Comparison of ENCODE assay signal across 20 cellular contexts in genomic region chrX:152754871-152755270, GRCh38. TPM values are rescaled to one million over a fixed set of nuclear protein-coding genes. Genes with fewer than 3 reads are reported as not detected.
"Had no signal": no experiment of that assay in that cellular context is flagged by ENCODE, and none has a peak within 500 bp of the region (broad histone marks: within the 10 kb centered on the region; RNA-seq: fewer than 3 reads in every experiment).

No MANE protein-coding gene starts in this region.

RNA-seq across cellular contexts. Expression of gene MAGEA2, which starts 1.2 kb away (rescaled TPM):
- total RNA-seq: dermis microvascular lymphatic vessel endothelial cell; esophagus mucosa; esophagus squamous epithelium; gastrocnemius medialis; glomerular endothelial cell; heart right ventricle; kidney epithelial cell; left cardiac atrium; left lung; left ventricle myocardium superior; lower leg skin; lower lobe of right lung; lung microvascular endothelial cell; mesenteric fat pad; mesothelial cell of epicardium; mucosa of descending colon; myocyte; naive thymus-derived CD8-positive, alpha-beta T cell had no signal
- polyA plus RNA-seq: heart right ventricle; keratinocyte; naive thymus-derived CD8-positive, alpha-beta T cell had no signal

RNA-seq across cellular contexts. Expression of gene CSAG3, which starts 4.1 kb away (rescaled TPM):
- total RNA-seq: dermis microvascular lymphatic vessel endothelial cell; esophagus mucosa; esophagus squamous epithelium; gastrocnemius medialis; glomerular endothelial cell; heart right ventricle; kidney epithelial cell; left cardiac atrium; left lung; left ventricle myocardium superior; lower leg skin; lower lobe of right lung; lung microvascular endothelial cell; mesenteric fat pad; mesothelial cell of epicardium; mucosa of descending colon; myocyte; naive thymus-derived CD8-positive, alpha-beta T cell had no signal
- polyA plus RNA-seq: heart right ventricle; keratinocyte; naive thymus-derived CD8-positive, alpha-beta T cell had no signal

RNA-seq across cellular contexts. Expression of gene MAGEA6, which starts 14.6 kb away (rescaled TPM):
- total RNA-seq: dermis microvascular lymphatic vessel endothelial cell; endodermal cell; esophagus mucosa; esophagus squamous epithelium; gastrocnemius medialis; glomerular endothelial cell; heart right ventricle; kidney epithelial cell; left cardiac atrium; left lung; left ventricle myocardium superior; lower leg skin; lower lobe of right lung; lung microvascular endothelial cell; mesenteric fat pad; mesothelial cell of epicardium; mucosa of descending colon; myocyte; naive thymus-derived CD8-positive, alpha-beta T cell had no signal
- polyA plus RNA-seq: heart right ventricle; keratinocyte; naive thymus-derived CD8-positive, alpha-beta T cell had no signal

RNA-seq across cellular contexts. Expression of gene MAGEA12, which starts 21.3 kb away (rescaled TPM):
- total RNA-seq: dermis microvascular lymphatic vessel endothelial cell; endodermal cell; esophagus mucosa; esophagus squamous epithelium; gastrocnemius medialis; glomerular endothelial cell; heart right ventricle; kidney epithelial cell; left cardiac atrium; left lung; left ventricle myocardium superior; lower leg skin; lower lobe of right lung; lung microvascular endothelial cell; mesenteric fat pad; mesothelial cell of epicardium; mucosa of descending colon; myocyte; naive thymus-derived CD8-positive, alpha-beta T cell had no signal
- polyA plus RNA-seq: heart right ventricle; keratinocyte; naive thymus-derived CD8-positive, alpha-beta T cell had no signal

RNA-seq across cellular contexts. Expression of gene CSAG1, which starts 21.4 kb away (rescaled TPM):
- total RNA-seq: dermis microvascular lymphatic vessel endothelial cell; endodermal cell; esophagus mucosa; esophagus squamous epithelium; gastrocnemius medialis; glomerular endothelial cell; heart right ventricle; kidney epithelial cell; left cardiac atrium; left lung; left ventricle myocardium superior; lower leg skin; lower lobe of right lung; lung microvascular endothelial cell; mesenteric fat pad; mesothelial cell of epicardium; mucosa of descending colon; myocyte; naive thymus-derived CD8-positive, alpha-beta T cell had no signal
- polyA plus RNA-seq: heart right ventricle; keratinocyte; naive thymus-derived CD8-positive, alpha-beta T cell had no signal
